ENCODE assay signal across 9 cellular contexts in the genomic region with DNA sequence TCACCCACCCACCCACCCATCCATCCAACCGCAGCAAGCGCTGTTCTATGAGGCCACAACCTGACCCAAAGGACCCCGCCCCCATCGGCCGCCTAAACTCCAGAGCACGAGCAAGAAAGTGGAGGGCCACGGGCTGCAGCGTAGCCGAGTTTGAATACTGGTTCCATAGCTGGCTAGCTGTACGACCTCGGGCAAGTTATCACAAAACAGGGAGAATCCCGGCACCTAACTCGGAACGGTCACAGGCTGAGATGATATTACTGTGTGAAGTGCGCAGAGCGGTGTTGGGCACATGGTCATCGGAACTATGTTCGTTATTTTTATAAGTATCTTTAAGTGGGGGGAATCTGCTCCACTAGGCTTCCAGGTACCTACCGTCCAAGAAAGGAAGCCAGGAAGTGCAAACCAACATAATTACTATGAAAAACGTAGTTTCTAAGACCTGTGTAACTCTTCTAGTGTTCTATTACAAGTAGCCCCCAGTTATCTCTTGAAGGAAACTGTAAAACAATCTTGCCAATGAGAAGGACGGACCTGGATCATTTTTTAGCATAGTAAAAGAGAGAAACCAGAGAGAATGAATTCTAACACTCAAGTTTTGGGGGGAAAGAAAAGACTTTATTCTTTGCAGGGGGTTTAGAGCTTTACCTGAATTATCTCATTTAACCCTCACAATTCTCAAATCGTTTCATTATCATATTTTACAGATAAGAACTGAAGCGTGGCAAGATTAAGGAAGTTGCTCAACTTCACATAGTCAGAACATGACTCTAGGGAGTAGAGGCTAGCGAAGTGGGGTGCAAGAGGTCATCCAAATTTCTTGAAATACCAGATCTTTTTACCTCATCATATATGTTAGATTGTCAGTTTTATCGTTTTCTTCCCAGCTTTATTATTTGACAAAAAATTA. TPM values are rescaled to one million over a fixed set of nuclear protein-coding genes. Genes with fewer than 3 reads are reported as not detected.
DNase-seq lines count a peak whose midpoint lies in the region; ATAC-seq and TF ChIP-seq lines count a peak whose summit lies in the region.
"Had no signal": no experiment of that assay in that cellular context is flagged by ENCODE, and none has a peak within 500 bp of the region (broad histone marks: within the 10 kb centered on the region; RNA-seq: fewer than 3 reads in every experiment).

No MANE protein-coding gene starts in this region.

- H3K27ac Mint-ChIP-seq in CD4-positive, CD25-positive, alpha-beta regulatory T cell: peak overlapping the region; percentile 93 to 99 (median 99)

- peak in 1 of 3 donors; percentile 38 for DNase-seq in CD4-positive, CD25-positive, alpha-beta regulatory T cell
- DNase-seq in T1000 (lab: John Stamatoyannopoulos, UW) (peak; percentile 48), fibroblast of the aortic adventitia (ENCODE audit: low read depth) (peak; percentile 45), occipital lobe (lab: John Stamatoyannopoulos, UW) (peak; percentile 67), GM03348 (ENCODE audit: low spot score) (no peak)
- no peak for DNase-seq in effector CD4-positive, alpha-beta T cell

- H3K4me1 Mint-ChIP-seq in CD4-positive, CD25-positive, alpha-beta regulatory T cell: peaks cover 31 to 55% (median 37%) of the 10 kb centered on the region in 4 donors

- H3K4me3 ChIP-seq in CD4-positive, CD25-positive, alpha-beta regulatory T cell (ENCODE audit: low read depth, low read length): peak overlapping the region; percentile 85
- peak overlapping the region; percentile 89 for H3K4me3 ChIP-seq in fibroblast of the aortic adventitia (ENCODE audit: low read depth, low read length)

- ATAC-seq in CD4-positive, CD25-positive, alpha-beta regulatory T cell (ENCODE audit: low read depth in 2 of 2): peak in 1 of 2 donors; percentile 2
- peak; percentile 39 for ATAC-seq in GM19351 (IDR thresholded peaks at IDR 0.05; ENCODE audit: unreplicated experiment)
- peak; percentile 35 for ATAC-seq in HG03460 (IDR thresholded peaks at IDR 0.05; ENCODE audit: unreplicated experiment)

- TF ChIP-seq CTCF in fibroblast of the aortic adventitia (IDR thresholded peaks at IDR 0.05; ENCODE audit: insufficient read depth, low read length): no peak

- H3K36me3 ChIP-seq in CD4-positive, CD25-positive, alpha-beta regulatory T cell (ENCODE audit: control insufficient read depth, insufficient read depth, low read length): peaks cover 15% of the 10 kb centered on the region

- peaks cover 26% of the 10 kb centered on the region for H3K4me1 ChIP-seq in CD4-positive, CD25-positive, alpha-beta regulatory T cell (ENCODE audit: control insufficient read depth, insufficient read depth, low read length, poor library complexity, severe bottlenecking)

- H3K27me3 Mint-ChIP-seq in CD4-positive, CD25-positive, alpha-beta regulatory T cell: peaks cover 12% of the 10 kb centered on the region

- peak overlapping the region; percentile 89 for H3K27ac ChIP-seq in CD4-positive, CD25-positive, alpha-beta regulatory T cell (ENCODE audit: insufficient read depth, low read length, poor library complexity, severe bottlenecking)

- H3K27me3 ChIP-seq in CD4-positive, CD25-positive, alpha-beta regulatory T cell (ENCODE audit: control insufficient read depth, insufficient read depth, low read length): no peaks in the 10 kb centered on the region

- H3K4me3 Mint-ChIP-seq in CD4-positive, CD25-positive, alpha-beta regulatory T cell: peak overlapping the region; percentile 99

- H3K9me3 ChIP-seq in CD4-positive, CD25-positive, alpha-beta regulatory T cell (ENCODE audit: control insufficient read depth in 2 of 2, low read length in 2 of 2): no peaks in the 10 kb centered on the region

- peaks cover 0 to 1% (median 0%) of the 10 kb centered on the region in 7 donors for H3K9me3 Mint-ChIP-seq in CD4-positive, CD25-positive, alpha-beta regulatory T cell

- H3K36me3 Mint-ChIP-seq in CD4-positive, CD25-positive, alpha-beta regulatory T cell: peaks cover 26% of the 10 kb centered on the region

RNA-seq across cellular contexts. Expression of gene BUD13, which starts 0.7 kb away (rescaled TPM):
- 12.9 TPM for total RNA-seq in CD4-positive, CD25-positive, alpha-beta regulatory T cell
- polyA plus RNA-seq in CD4-positive, CD25-positive, alpha-beta regulatory T cell: 10 to 100 TPM; 12.1 to 18.5 (median 14.2) TPM
- total RNA-seq in fibroblast of the aortic adventitia (ENCODE audit: low replicate concordance): 14.6 and 21.8 TPM in 2 replicates
- total RNA-seq in occipital lobe: 15.4 TPM

RNA-seq across cellular contexts. Expression of gene ZPR1, which starts 14.4 kb away (rescaled TPM):
- total RNA-seq in CD4-positive, CD25-positive, alpha-beta regulatory T cell: 99.8 TPM
- 10 to 100 TPM; 43.4 to 53.1 (median 44.5) TPM for polyA plus RNA-seq in CD4-positive, CD25-positive, alpha-beta regulatory T cell
- total RNA-seq in fibroblast of the aortic adventitia (ENCODE audit: low replicate concordance): 25.5 and 37.1 TPM in 2 replicates
- 39.6 TPM for total RNA-seq in occipital lobe

RNA-seq across cellular contexts. Expression of gene APOA5, which starts 18.2 kb away (rescaled TPM):
- total RNA-seq in CD4-positive, CD25-positive, alpha-beta regulatory T cell: not detected
- polyA plus RNA-seq in CD4-positive, CD25-positive, alpha-beta regulatory T cell: not detected
- total RNA-seq in fibroblast of the aortic adventitia (ENCODE audit: low replicate concordance): not detected in 2 replicates
- total RNA-seq in occipital lobe: not detected
- total RNA-seq: SK-MEL-5 had no signal

RNA-seq across cellular contexts. Expression of gene APOA4, which starts 49.6 kb away (rescaled TPM):
- total RNA-seq in CD4-positive, CD25-positive, alpha-beta regulatory T cell: not detected
- not detected for polyA plus RNA-seq in CD4-positive, CD25-positive, alpha-beta regulatory T cell
- not detected in 2 replicates for total RNA-seq in fibroblast of the aortic adventitia (ENCODE audit: low replicate concordance)
- not detected for total RNA-seq in occipital lobe
- total RNA-seq: SK-MEL-5 had no signal

RNA-seq across cellular contexts. Expression of gene APOC3, which starts 56.2 kb away (rescaled TPM):
- total RNA-seq in CD4-positive, CD25-positive, alpha-beta regulatory T cell: not detected
- polyA plus RNA-seq in CD4-positive, CD25-positive, alpha-beta regulatory T cell: not detected
- total RNA-seq in fibroblast of the aortic adventitia (ENCODE audit: low replicate concordance): not detected in 2 replicates
- total RNA-seq in occipital lobe: not detected
- total RNA-seq: SK-MEL-5 had no signal

Comparison
In these comparisons a context has a peak if more than half of its experiments do, and no peak if none do; other contexts are left out.
1. DNase-seq: peak in T1000 (single experiment), fibroblast of the aortic adventitia (single experiment) and occipital lobe (single experiment); none in effector CD4-positive, alpha-beta T cell (single experiment) and GM03348 (single experiment).